ENCODE assay signal across 1 cellular context in the genomic region with DNA sequence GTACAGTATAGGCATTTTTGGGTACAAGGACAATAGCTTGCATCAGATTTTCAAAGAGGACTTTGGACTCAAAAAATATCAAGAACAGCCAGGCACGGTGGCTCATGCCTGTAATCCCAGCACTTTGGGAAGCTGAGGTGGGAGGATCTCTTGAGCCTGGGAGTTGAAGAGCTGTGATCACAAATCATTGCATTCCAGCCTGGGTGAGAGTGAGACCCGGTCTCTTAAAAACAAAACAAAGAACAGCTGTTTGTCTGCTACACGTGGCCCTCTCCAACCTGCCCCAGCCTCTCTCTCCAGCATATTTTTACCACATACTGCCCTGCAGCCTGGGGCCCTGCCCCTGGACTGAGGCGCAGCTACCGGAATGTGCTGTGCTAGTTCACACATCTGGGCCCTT.
TF ChIP-seq lines count a peak whose summit lies in the region.

No MANE protein-coding gene starts in this region.

TF ChIP-seq in HepG2, 621 proteins besides CTCF, POLR2A, EP300 and RAD21 (continued from another document and continues in another):
- TF ChIP-seq, protein P1, sequence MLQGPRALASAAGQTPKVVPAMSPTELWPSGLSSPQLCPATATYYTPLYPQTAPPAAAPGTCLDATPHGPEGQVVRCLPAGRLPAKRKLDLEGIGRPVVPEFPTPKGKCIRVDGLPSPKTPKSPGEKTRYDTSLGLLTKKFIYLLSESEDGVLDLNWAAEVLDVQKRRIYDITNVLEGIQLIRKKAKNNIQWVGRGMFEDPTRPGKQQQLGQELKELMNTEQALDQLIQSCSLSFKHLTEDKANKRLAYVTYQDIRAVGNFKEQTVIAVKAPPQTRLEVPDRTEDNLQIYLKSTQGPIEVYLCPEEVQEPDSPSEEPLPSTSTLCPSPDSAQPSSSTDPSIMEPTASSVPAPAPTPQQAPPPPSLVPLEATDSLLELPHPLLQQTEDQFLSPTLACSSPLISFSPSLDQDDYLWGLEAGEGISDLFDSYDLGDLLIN (CRISPR knock-in tag; IDR thresholded peaks at IDR 0.05; ENCODE audit: borderline replicate concordance): no peak
- no peak for TF ChIP-seq KMT2B (CRISPR knock-in tag; IDR thresholded peaks at IDR 0.05)
- TF ChIP-seq ETV5 (CRISPR knock-in tag; IDR thresholded peaks at IDR 0.05; ENCODE audit: borderline replicate concordance): no peak
- TF ChIP-seq ZMYM3 (CRISPR knock-in tag; IDR thresholded peaks at IDR 0.05): no peak
- TF ChIP-seq CHD4 (IDR thresholded peaks at IDR 0.05; ENCODE audit: borderline replicate concordance, low read length): no peak
- TF ChIP-seq KAT2B (IDR thresholded peaks at IDR 0.05; ENCODE audit: borderline replicate concordance, low read depth, low read length): no peak
- no peak for TF ChIP-seq FLYWCH1 (CRISPR knock-in tag; IDR thresholded peaks at IDR 0.05)
- TF ChIP-seq, protein P2, sequence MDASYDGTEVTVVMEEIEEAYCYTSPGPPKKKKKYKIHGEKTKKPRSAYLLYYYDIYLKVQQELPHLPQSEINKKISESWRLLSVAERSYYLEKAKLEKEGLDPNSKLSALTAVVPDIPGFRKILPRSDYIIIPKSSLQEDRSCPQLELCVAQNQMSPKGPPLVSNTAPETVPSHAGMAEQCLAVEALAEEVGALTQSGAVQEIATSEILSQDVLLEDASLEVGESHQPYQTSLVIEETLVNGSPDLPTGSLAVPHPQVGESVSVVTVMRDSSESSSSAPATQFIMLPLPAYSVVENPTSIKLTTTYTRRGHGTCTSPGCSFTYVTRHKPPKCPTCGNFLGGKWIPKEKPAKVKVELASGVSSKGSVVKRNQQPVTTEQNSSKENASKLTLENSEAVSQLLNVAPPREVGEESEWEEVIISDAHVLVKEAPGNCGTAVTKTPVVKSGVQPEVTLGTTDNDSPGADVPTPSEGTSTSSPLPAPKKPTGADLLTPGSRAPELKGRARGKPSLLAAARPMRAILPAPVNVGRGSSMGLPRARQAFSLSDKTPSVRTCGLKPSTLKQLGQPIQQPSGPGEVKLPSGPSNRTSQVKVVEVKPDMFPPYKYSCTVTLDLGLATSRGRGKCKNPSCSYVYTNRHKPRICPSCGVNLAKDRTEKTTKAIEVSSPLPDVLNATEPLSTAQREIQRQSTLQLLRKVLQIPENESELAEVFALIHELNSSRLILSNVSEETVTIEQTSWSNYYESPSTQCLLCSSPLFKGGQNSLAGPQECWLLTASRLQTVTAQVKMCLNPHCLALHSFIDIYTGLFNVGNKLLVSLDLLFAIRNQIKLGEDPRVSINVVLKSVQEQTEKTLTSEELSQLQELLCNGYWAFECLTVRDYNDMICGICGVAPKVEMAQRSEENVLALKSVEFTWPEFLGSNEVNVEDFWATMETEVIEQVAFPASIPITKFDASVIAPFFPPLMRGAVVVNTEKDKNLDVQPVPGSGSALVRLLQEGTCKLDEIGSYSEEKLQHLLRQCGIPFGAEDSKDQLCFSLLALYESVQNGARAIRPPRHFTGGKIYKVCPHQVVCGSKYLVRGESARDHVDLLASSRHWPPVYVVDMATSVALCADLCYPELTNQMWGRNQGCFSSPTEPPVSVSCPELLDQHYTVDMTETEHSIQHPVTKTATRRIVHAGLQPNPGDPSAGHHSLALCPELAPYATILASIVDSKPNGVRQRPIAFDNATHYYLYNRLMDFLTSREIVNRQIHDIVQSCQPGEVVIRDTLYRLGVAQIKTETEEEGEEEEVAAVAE (CRISPR knock-in tag; IDR thresholded peaks at IDR 0.05; ENCODE audit: borderline replicate concordance): no peak
- TF ChIP-seq EHMT2 (IDR thresholded peaks at IDR 0.05; ENCODE audit: borderline replicate concordance, low read depth, low read length): no peak
- TF ChIP-seq CAMTA2 (CRISPR knock-in tag; IDR thresholded peaks at IDR 0.05; ENCODE audit: borderline replicate concordance): no peak
- TF ChIP-seq, protein P3, sequence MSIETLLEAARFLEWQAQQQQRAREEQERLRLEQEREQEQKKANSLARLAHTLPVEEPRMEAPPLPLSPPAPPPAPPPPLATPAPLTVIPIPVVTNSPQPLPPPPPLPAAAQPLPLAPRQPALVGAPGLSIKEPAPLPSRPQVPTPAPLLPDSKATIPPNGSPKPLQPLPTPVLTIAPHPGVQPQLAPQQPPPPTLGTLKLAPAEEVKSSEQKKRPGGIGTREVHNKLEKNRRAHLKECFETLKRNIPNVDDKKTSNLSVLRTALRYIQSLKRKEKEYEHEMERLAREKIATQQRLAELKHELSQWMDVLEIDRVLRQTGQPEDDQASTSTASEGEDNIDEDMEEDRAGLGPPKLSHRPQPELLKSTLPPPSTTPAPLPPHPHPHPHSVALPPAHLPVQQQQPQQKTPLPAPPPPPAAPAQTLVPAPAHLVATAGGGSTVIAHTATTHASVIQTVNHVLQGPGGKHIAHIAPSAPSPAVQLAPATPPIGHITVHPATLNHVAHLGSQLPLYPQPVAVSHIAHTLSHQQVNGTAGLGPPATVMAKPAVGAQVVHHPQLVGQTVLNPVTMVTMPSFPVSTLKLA (IDR thresholded peaks at IDR 0.05): peak; percentile 42
- no peak for TF ChIP-seq WIZ (CRISPR knock-in tag; IDR thresholded peaks at IDR 0.05)
- no peak for TF ChIP-seq MAFK (conservative IDR thresholded peaks at IDR 0.05 in 1 of 2, IDR thresholded peaks at IDR 0.05 in 1 of 2; ENCODE audit: low read length in 2 of 2)
- TF ChIP-seq, protein P4, sequence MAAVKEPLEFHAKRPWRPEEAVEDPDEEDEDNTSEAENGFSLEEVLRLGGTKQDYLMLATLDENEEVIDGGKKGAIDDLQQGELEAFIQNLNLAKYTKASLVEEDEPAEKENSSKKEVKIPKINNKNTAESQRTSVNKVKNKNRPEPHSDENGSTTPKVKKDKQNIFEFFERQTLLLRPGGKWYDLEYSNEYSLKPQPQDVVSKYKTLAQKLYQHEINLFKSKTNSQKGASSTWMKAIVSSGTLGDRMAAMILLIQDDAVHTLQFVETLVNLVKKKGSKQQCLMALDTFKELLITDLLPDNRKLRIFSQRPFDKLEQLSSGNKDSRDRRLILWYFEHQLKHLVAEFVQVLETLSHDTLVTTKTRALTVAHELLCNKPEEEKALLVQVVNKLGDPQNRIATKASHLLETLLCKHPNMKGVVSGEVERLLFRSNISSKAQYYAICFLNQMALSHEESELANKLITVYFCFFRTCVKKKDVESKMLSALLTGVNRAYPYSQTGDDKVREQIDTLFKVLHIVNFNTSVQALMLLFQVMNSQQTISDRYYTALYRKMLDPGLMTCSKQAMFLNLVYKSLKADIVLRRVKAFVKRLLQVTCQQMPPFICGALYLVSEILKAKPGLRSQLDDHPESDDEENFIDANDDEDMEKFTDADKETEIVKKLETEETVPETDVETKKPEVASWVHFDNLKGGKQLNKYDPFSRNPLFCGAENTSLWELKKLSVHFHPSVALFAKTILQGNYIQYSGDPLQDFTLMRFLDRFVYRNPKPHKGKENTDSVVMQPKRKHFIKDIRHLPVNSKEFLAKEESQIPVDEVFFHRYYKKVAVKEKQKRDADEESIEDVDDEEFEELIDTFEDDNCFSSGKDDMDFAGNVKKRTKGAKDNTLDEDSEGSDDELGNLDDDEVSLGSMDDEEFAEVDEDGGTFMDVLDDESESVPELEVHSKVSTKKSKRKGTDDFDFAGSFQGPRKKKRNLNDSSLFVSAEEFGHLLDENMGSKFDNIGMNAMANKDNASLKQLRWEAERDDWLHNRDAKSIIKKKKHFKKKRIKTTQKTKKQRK (IDR thresholded peaks at IDR 0.05; ENCODE audit: low read length): no peak
- TF ChIP-seq ZNF550 (CRISPR knock-in tag; IDR thresholded peaks at IDR 0.05; ENCODE audit: borderline replicate concordance): no peak
- TF ChIP-seq HIVEP1 (CRISPR knock-in tag; IDR thresholded peaks at IDR 0.05): no peak
- TF ChIP-seq ZNF713 (CRISPR knock-in tag; IDR thresholded peaks at IDR 0.05): no peak
- TF ChIP-seq, protein P5, sequence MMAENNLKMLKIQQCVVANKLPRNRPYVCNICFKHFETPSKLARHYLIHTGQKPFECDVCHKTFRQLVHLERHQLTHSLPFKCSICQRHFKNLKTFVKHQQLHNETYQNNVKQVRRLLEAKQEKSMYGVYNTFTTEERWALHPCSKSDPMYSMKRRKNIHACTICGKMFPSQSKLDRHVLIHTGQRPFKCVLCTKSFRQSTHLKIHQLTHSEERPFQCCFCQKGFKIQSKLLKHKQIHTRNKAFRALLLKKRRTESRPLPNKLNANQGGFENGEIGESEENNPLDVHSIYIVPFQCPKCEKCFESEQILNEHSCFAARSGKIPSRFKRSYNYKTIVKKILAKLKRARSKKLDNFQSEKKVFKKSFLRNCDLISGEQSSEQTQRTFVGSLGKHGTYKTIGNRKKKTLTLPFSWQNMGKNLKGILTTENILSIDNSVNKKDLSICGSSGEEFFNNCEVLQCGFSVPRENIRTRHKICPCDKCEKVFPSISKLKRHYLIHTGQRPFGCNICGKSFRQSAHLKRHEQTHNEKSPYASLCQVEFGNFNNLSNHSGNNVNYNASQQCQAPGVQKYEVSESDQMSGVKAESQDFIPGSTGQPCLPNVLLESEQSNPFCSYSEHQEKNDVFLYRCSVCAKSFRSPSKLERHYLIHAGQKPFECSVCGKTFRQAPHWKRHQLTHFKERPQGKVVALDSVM (CRISPR knock-in tag; IDR thresholded peaks at IDR 0.05): no peak
- TF ChIP-seq, protein P6, sequence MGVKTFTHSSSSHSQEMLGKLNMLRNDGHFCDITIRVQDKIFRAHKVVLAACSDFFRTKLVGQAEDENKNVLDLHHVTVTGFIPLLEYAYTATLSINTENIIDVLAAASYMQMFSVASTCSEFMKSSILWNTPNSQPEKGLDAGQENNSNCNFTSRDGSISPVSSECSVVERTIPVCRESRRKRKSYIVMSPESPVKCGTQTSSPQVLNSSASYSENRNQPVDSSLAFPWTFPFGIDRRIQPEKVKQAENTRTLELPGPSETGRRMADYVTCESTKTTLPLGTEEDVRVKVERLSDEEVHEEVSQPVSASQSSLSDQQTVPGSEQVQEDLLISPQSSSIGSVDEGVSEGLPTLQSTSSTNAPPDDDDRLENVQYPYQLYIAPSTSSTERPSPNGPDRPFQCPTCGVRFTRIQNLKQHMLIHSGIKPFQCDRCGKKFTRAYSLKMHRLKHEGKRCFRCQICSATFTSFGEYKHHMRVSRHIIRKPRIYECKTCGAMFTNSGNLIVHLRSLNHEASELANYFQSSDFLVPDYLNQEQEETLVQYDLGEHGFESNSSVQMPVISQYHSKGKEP (CRISPR knock-in tag; IDR thresholded peaks at IDR 0.05): no peak
- TF ChIP-seq, protein P7, sequence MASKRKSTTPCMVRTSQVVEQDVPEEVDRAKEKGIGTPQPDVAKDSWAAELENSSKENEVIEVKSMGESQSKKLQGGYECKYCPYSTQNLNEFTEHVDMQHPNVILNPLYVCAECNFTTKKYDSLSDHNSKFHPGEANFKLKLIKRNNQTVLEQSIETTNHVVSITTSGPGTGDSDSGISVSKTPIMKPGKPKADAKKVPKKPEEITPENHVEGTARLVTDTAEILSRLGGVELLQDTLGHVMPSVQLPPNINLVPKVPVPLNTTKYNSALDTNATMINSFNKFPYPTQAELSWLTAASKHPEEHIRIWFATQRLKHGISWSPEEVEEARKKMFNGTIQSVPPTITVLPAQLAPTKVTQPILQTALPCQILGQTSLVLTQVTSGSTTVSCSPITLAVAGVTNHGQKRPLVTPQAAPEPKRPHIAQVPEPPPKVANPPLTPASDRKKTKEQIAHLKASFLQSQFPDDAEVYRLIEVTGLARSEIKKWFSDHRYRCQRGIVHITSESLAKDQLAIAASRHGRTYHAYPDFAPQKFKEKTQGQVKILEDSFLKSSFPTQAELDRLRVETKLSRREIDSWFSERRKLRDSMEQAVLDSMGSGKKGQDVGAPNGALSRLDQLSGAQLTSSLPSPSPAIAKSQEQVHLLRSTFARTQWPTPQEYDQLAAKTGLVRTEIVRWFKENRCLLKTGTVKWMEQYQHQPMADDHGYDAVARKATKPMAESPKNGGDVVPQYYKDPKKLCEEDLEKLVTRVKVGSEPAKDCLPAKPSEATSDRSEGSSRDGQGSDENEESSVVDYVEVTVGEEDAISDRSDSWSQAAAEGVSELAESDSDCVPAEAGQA (IDR thresholded peaks at IDR 0.05; ENCODE audit: low read depth): no peak
- TF ChIP-seq, protein P7 (CRISPR knock-in tag; IDR thresholded peaks at IDR 0.05; ENCODE audit: borderline replicate concordance): no peak
- TF ChIP-seq, protein P8, sequence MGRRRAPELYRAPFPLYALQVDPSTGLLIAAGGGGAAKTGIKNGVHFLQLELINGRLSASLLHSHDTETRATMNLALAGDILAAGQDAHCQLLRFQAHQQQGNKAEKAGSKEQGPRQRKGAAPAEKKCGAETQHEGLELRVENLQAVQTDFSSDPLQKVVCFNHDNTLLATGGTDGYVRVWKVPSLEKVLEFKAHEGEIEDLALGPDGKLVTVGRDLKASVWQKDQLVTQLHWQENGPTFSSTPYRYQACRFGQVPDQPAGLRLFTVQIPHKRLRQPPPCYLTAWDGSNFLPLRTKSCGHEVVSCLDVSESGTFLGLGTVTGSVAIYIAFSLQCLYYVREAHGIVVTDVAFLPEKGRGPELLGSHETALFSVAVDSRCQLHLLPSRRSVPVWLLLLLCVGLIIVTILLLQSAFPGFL (CRISPR knock-in tag; IDR thresholded peaks at IDR 0.05): no peak
- no peak for TF ChIP-seq MAFG (CRISPR knock-in tag; IDR thresholded peaks at IDR 0.05)
- TF ChIP-seq JUND (CRISPR knock-in tag; IDR thresholded peaks at IDR 0.05): no peak
- TF ChIP-seq ZNF124 (CRISPR knock-in tag; IDR thresholded peaks at IDR 0.05): no peak
- TF ChIP-seq MTA3 (CRISPR knock-in tag; IDR thresholded peaks at IDR 0.05): no peak
